Comparison of ENCODE assay signal across 8 cellular contexts in genomic region chr4:26859762-26860156, GRCh38. TPM values are rescaled to one million over a fixed set of nuclear protein-coding genes. Genes with fewer than 3 reads are reported as not detected.
DNase-seq lines count a peak whose midpoint lies in the region; ATAC-seq and TF ChIP-seq lines count a peak whose summit lies in the region.

No MANE protein-coding gene starts in this region.

- no peak for ATAC-seq in psoas muscle
- no peak for ATAC-seq in GM21526 (IDR thresholded peaks at IDR 0.05; ENCODE audit: low FRiP score, unreplicated experiment)
- ATAC-seq in GM21447 (IDR thresholded peaks at IDR 0.05; ENCODE audit: unreplicated experiment): no peak

- H3K27ac ChIP-seq in OCI-LY3 (ENCODE audit: low read length) (peak overlapping the region; percentile 30; the same call in 1 of the 2 replicates), psoas muscle (peak overlapping the region; percentile 89)

- TF ChIP-seq CTCF in GM12864 (IDR thresholded peaks at IDR 0.05; ENCODE audit: low read depth, low read length, missing control alignments) (no peak), OCI-LY3 (IDR thresholded peaks at IDR 0.05; ENCODE audit: low read depth, low read length) (no peak), psoas muscle (IDR thresholded peaks at IDR 0.05) (no peak)

- H3K4me1 ChIP-seq in OCI-LY3 (ENCODE audit: low read length) (peaks cover 39% of the 10 kb centered on the region), psoas muscle (peaks cover 35% of the 10 kb centered on the region)

- intact Hi-C loops in psoas muscle (cut with DNase I): loop anchor here (2.0 to 10.0 kb wide), 6 partner anchors 67 to 277 kb away; partner anchors contain the start of gene TBC1D19 (in 2 of the 2)

- DNase-seq in GM12864 (ENCODE audit: low read depth) (no peak), erythroblast (lab: John Stamatoyannopoulos, UW) (peak; percentile 49 to 69), psoas muscle (no peak), NCI-H2196 (lab: John Stamatoyannopoulos, UW; ENCODE audit: unreplicated experiment) (no peak), Ammon's horn (ENCODE audit: low spot score) (no peak)

- TF ChIP-seq POLR2A in erythroblast (IDR thresholded peaks at IDR 0.05; ENCODE audit: low read length): no peak

- H3K79me2 ChIP-seq in OCI-LY3 (ENCODE audit: low read length): peaks cover 27% of the 10 kb centered on the region

- H3K9me3 ChIP-seq in OCI-LY3 (ENCODE audit: insufficient read depth, low read length) (no peaks in the 10 kb centered on the region), psoas muscle (no peaks in the 10 kb centered on the region)

- H3K36me3 ChIP-seq in OCI-LY3 (replicated peaks; ENCODE audit: low read depth, low read length): no peaks in the 10 kb centered on the region
- no peaks in the 10 kb centered on the region for H3K36me3 ChIP-seq in psoas muscle (ENCODE audit: insufficient read depth in 1 of 2, low read depth in 1 of 2)

- H3K9ac ChIP-seq in OCI-LY3 (ENCODE audit: low read length): peak overlapping the region; percentile 78

- peaks cover 9% of the 10 kb centered on the region; the same call in 1 of the 2 replicates for H3K27me3 ChIP-seq in OCI-LY3 (ENCODE audit: low read depth, low read length)
- H3K27me3 ChIP-seq in psoas muscle (ENCODE audit: insufficient read depth in 3 of 3, low read length in 2 of 3): no peaks in the 10 kb centered on the region

- H4K20me1 ChIP-seq in OCI-LY3 (ENCODE audit: insufficient read depth, low read length): peaks cover 14% of the 10 kb centered on the region; the same call in 1 of the 2 replicates

- peak overlapping the region; percentile 92 for H2AFZ ChIP-seq in OCI-LY3 (ENCODE audit: low read depth, low read length)

- H3K4me2 ChIP-seq in OCI-LY3 (ENCODE audit: low read length): peak overlapping the region; percentile 91

- whole genome bisulfite sequencing in psoas muscle, 3 donors: 38 to 44% (median 40%) methylated on average over 5 of the region's 5 CpGs

- peak overlapping the region; percentile 74 for H3K4me3 ChIP-seq in GM12864 (ENCODE audit: low read depth, low read length)
- H3K4me3 ChIP-seq in OCI-LY3 (ENCODE audit: low read length): peak overlapping the region; percentile 90
- peak overlapping the region; percentile 94 for H3K4me3 ChIP-seq in psoas muscle

RNA-seq across cellular contexts. Expression of gene STIM2, which starts 0.9 kb away (rescaled TPM):
- 1 to 10 TPM; 4.9 to 8.4 (median 5.9) TPM for total RNA-seq in psoas muscle
- 1 to 10 TPM; 2.4 to 4.7 (median 4.0) TPM for polyA plus RNA-seq in psoas muscle

Comparison
In these comparisons a context has a peak if more than half of its experiments do, and no peak if none do; other contexts are left out.
1. DNase-seq: peak in erythroblast (2 of 2); none in GM12864 (single experiment), psoas muscle (0 of 2), NCI-H2196 (single experiment) and Ammon's horn (single experiment).
2. Peak in every context shown above with its lines, with median percentiles within 50 percentile points of each other: H3K4me3 ChIP-seq.